8 cellular contexts compared by ENCODE assay signal in the genomic region with DNA sequence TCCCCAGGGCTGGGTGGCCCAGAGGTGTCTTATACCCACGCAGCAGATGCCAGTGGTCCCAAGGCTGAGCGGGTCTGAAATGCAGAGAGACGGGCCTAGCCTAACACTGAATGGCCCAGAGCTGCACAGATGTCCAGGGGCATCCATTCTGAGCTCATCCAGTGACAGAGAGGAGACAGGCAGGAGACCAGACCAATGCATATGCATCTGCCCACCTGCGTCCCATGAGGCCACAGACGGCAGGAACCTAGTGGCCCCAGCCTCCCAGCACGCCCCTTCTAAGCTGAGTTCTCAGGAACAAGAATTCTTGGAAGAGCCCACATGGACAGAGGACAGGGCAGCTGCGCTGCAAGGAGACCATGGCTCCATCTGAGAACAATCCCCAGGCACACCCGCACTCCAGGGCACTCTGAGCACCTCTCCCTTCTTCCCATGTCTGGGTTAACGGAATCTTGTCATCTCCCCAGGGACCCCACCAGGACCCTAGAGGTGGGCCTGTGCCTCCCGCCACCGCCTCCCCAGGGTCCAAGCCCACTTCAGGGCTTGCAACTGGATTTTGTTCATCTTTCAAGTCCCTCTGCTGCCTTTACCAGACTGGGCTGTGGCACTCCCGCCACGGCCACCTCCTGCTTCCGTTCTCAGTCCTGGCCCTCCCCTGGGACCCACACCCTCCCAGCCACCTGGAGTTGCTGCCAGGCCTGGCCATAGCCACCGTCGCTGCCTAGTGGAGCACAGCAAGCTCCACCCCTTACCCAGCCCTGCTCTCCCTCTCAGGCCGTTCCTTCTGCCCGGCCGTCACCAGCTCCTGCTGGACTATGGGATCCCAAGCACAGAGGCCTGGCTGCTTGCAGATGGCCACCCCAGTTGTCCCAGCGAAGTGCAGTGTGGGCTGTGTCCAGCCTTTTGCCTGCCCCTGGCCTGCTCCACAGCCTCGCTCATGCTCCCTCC. TPM values are rescaled to one million over a fixed set of nuclear protein-coding genes. Genes with fewer than 3 reads are reported as not detected.
A peak's percentile ranks its signal among the peaks of the same experiment; 100 is the strongest.
DNase-seq lines count a peak whose midpoint lies in the region; ATAC-seq and TF ChIP-seq lines count a peak whose summit lies in the region.

No MANE protein-coding gene starts in this region.

- ATAC-seq in GM18861 (IDR thresholded peaks at IDR 0.05; ENCODE audit: unreplicated experiment) (peak; percentile 85), GM19452 (IDR thresholded peaks at IDR 0.05; ENCODE audit: unreplicated experiment) (no peak)

- H3K23ac ChIP-seq in mesendoderm (ENCODE audit: low read length): no peak overlapping the region

- H4K5ac ChIP-seq in mesendoderm (ENCODE audit: low read length): no peak overlapping the region

- peaks cover 43% of the 10 kb centered on the region for H3K27me3 ChIP-seq in BLaER1
- H3K27me3 ChIP-seq in mesendoderm (ENCODE audit: insufficient read depth, low read length, poor library complexity): peaks cover 44% of the 10 kb centered on the region

- H2BK5ac ChIP-seq in mesendoderm (ENCODE audit: low read length): no peak overlapping the region

- DNase-seq in NB4 (ENCODE audit: low read depth): peak; percentile 18
- DNase-seq in iPS-NIHi7 (ENCODE audit: extremely low spot score): peak; percentile 30
- DNase-seq in AML-193 (lab: John Stamatoyannopoulos, UW): no peak
- no peak for DNase-seq in mesendoderm
- DNase-seq in SKM-1 treated with dmso at 0.1 percent for 144 hours (lab: John Stamatoyannopoulos, UW; ENCODE audit: unreplicated experiment): no peak

- H3K36me3 ChIP-seq in BLaER1 (no peaks in the 10 kb centered on the region), mesendoderm (ENCODE audit: control insufficient read depth, insufficient read depth, low read length) (no peaks in the 10 kb centered on the region)

- H3K9me3 ChIP-seq in BLaER1: peaks cover 22% of the 10 kb centered on the region

- H3K4me1 ChIP-seq in BLaER1: peaks cover 56% of the 10 kb centered on the region
- H3K4me1 ChIP-seq in mesendoderm (ENCODE audit: control insufficient read depth, low read depth, low read length): peaks cover 4% of the 10 kb centered on the region

- no peak for TF ChIP-seq CTCF in NB4 (IDR thresholded peaks at IDR 0.05; ENCODE audit: low read depth, low read length)

- no peak overlapping the region for H2BK120ac ChIP-seq in mesendoderm (ENCODE audit: low read depth, low read length)

- no peak overlapping the region for H3K4ac ChIP-seq in mesendoderm (ENCODE audit: low read depth, low read length)

- no peak for TF ChIP-seq POLR2A in NB4 (IDR thresholded peaks at IDR 0.05; ENCODE audit: extremely low read depth, insufficient read length)

- no peak overlapping the region for H4K8ac ChIP-seq in mesendoderm (ENCODE audit: low read depth, low read length)

- H2AK5ac ChIP-seq in mesendoderm (ENCODE audit: low read length): no peak overlapping the region

- H2BK15ac ChIP-seq in mesendoderm (replicated peaks; ENCODE audit: low read depth): no peak overlapping the region

- H3K79me2 ChIP-seq in mesendoderm (ENCODE audit: control insufficient read depth, insufficient read depth, low read length): no peaks in the 10 kb centered on the region

- no peak overlapping the region for H3K18ac ChIP-seq in mesendoderm (ENCODE audit: low read length)

- no peak overlapping the region for H3K56ac ChIP-seq in mesendoderm (ENCODE audit: low read length)

- peaks cover 30% of the 10 kb centered on the region for H4K20me1 ChIP-seq in BLaER1

- H3K79me1 ChIP-seq in mesendoderm (ENCODE audit: low read length): no peaks in the 10 kb centered on the region

- peak overlapping the region; percentile 95 for H3K4me2 ChIP-seq in BLaER1
- H3K4me2 ChIP-seq in mesendoderm (ENCODE audit: low read length): no peak overlapping the region

- H3K27ac ChIP-seq in BLaER1 (peak overlapping the region; percentile 44), mesendoderm (ENCODE audit: low read depth, low read length) (no peak overlapping the region)

- H3K9ac ChIP-seq in BLaER1: peak overlapping the region; percentile 32; the same call in 1 of the 2 replicates
- H3K9ac ChIP-seq in mesendoderm (ENCODE audit: low read length): no peak overlapping the region

- no CpG with 5 or more reads among the region's 21 CpGs for WGBS in mesendoderm (ENCODE audit: extremely low coverage, insufficient coverage, low lambda C conversion rate)

- peak overlapping the region; percentile 42 for H3K4me3 ChIP-seq in BLaER1
- no peak overlapping the region for H3K4me3 ChIP-seq in NB4 (ENCODE audit: low read depth, low read length)
- no peak overlapping the region for H3K4me3 ChIP-seq in mesendoderm (ENCODE audit: low read length)

RNA-seq across cellular contexts. Expression of a gene that starts 3.3 kb away (rescaled TPM):
- 0.53 TPM for polyA plus RNA-seq in mesendoderm (2013, experiment 1 of 2)
- polyA plus RNA-seq in mesendoderm (2013, experiment 2 of 2): 0.42 TPM

Comparison
In these comparisons a context has a peak if more than half of its experiments do, and no peak if none do; other contexts are left out.
1. DNase-seq: peak in NB4 (single experiment) and iPS-NIHi7 (single experiment); none in AML-193 (0 of 2), mesendoderm (single experiment) and SKM-1 treated with dmso at 0.1 percent for 144 hours (single experiment).